Comparison of ENCODE assay signal across 18 cellular contexts in the genomic region with DNA sequence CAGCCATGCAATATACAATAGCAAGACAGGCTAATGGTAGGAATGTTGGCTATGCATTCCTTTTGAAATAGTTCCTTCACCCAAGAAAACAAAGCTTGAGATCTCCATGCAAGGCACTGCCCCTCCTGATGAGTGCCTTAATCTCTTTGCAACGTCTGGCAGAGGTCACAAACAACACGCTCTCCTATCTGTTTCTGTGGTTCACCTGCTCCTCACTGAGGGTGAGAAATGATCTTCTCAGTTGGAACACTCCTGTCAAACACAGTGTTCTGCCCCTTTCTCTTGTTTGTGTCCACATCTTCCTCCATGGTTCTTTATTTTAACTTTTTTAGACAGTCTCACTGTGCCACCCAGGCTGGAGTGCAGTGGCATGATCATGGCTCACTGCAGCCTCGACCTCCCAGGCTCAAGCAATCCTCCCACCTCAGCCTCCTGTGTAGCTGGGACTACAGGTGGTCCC. TPM values are rescaled to one million over a fixed set of nuclear protein-coding genes. Genes with fewer than 3 reads are reported as not detected.
DNase-seq lines count a peak whose midpoint lies in the region; ATAC-seq and TF ChIP-seq lines count a peak whose summit lies in the region.
"Had no signal": no experiment of that assay in that cellular context is flagged by ENCODE, and none has a peak within 500 bp of the region (broad histone marks: within the 10 kb centered on the region; RNA-seq: fewer than 3 reads in every experiment).

No MANE protein-coding gene starts in this region.

- no peak overlapping the region for H3K4me3 Mint-ChIP-seq in dendritic cell treated with granulocyte-macrophage colony-stimulating factor and Interleukin-4, amounts not matched to agents 40 ng/mL and 50 ng/mL, for 4 days
- H3K4me3 Mint-ChIP-seq in Calu3 (ENCODE audit: low read depth, unreplicated experiment), result no peak overlapping the region
- H3K4me3 Mint-ChIP-seq: activated naive CD8-positive, alpha-beta T cell treated with anti-CD3 and anti-CD28 coated beads for 36 hours; activated T-cell treated with anti-CD3 and anti-CD28 coated beads, Interleukin-2, amount 50 U/mL, for 24 hours; effector memory CD8-positive, alpha-beta T cell; natural killer cell had no signal

- no peaks in the 10 kb centered on the region for H3K27me3 ChIP-seq in heart left ventricle
- no peaks in the 10 kb centered on the region for H3K27me3 ChIP-seq in left lung
- H3K27me3 ChIP-seq in upper lobe of right lung, result no peaks in the 10 kb centered on the region
- no peaks in the 10 kb centered on the region for H3K27me3 ChIP-seq in Peyer's patch
- H3K27me3 ChIP-seq: tibial nerve had no signal

- peak overlapping the region; percentile 17 for H3K27ac Mint-ChIP-seq in dendritic cell treated with granulocyte-macrophage colony-stimulating factor and Interleukin-4, amounts not matched to agents 40 ng/mL and 50 ng/mL, for 4 days
- H3K27ac Mint-ChIP-seq in Calu3 (ENCODE audit: unreplicated experiment), result no peak overlapping the region
- H3K27ac Mint-ChIP-seq: activated naive CD8-positive, alpha-beta T cell treated with anti-CD3 and anti-CD28 coated beads for 36 hours; effector memory CD8-positive, alpha-beta T cell; natural killer cell had no signal

- TF ChIP-seq CTCF in heart left ventricle (IDR thresholded peaks at IDR 0.05), result no peak
- TF ChIP-seq CTCF in left lung (IDR thresholded peaks at IDR 0.05), result no peak
- no peak for TF ChIP-seq CTCF in upper lobe of right lung (IDR thresholded peaks at IDR 0.05)
- no peak for TF ChIP-seq CTCF in Peyer's patch (IDR thresholded peaks at IDR 0.05)
- no peak for TF ChIP-seq CTCF in Calu3 (IDR thresholded peaks at IDR 0.05; ENCODE audit: unreplicated experiment)

- H3K36me3 Mint-ChIP-seq in dendritic cell treated with granulocyte-macrophage colony-stimulating factor and Interleukin-4, amounts not matched to agents 40 ng/mL and 50 ng/mL, for 4 days (ENCODE audit: low read depth), result no peaks in the 10 kb centered on the region
- H3K36me3 Mint-ChIP-seq in Calu3 (ENCODE audit: insufficient read depth, unreplicated experiment), result no peaks in the 10 kb centered on the region
- H3K36me3 Mint-ChIP-seq: activated naive CD8-positive, alpha-beta T cell treated with anti-CD3 and anti-CD28 coated beads for 36 hours; natural killer cell had no signal

- BruUV-seq in Calu3 (replicated peaks; lab: Mats Ljungman, UMichigan), result no TSS peak

- TF ChIP-seq POLR2A in heart left ventricle (IDR thresholded peaks at IDR 0.05) (no peak), Peyer's patch (IDR thresholded peaks at IDR 0.05) (no peak)

- peaks cover 17% of the 10 kb centered on the region for H3K4me1 Mint-ChIP-seq in dendritic cell treated with granulocyte-macrophage colony-stimulating factor and Interleukin-4, amounts not matched to agents 40 ng/mL and 50 ng/mL, for 4 days (ENCODE audit: low read depth)
- H3K4me1 Mint-ChIP-seq in Calu3 (ENCODE audit: low read depth, unreplicated experiment), result peaks cover 24% of the 10 kb centered on the region
- H3K4me1 Mint-ChIP-seq: natural killer cell had no signal

- ATAC-seq in heart left ventricle, result peak in 2 of 4 donors; percentile 2 to 11
- no peak for ATAC-seq in left cardiac atrium
- no peak for ATAC-seq in left lung
- no peak for ATAC-seq in upper lobe of right lung
- ATAC-seq in HG03378 (IDR thresholded peaks at IDR 0.05; ENCODE audit: unreplicated experiment), result no peak
- ATAC-seq: A549; effector memory CD8-positive, alpha-beta T cell had no signal

- no peak overlapping the region for H3K4me3 ChIP-seq in heart left ventricle
- no peak overlapping the region for H3K4me3 ChIP-seq in left lung
- no peak overlapping the region for H3K4me3 ChIP-seq in upper lobe of right lung
- no peak overlapping the region for H3K4me3 ChIP-seq in Peyer's patch
- H3K4me3 ChIP-seq: A549, HAP-1, tibial nerve had no signal

- H3K27ac ChIP-seq in heart left ventricle (peak overlapping the region; percentile 51 to 85 (median 75)), left lung (peak overlapping the region; percentile 46 to 58), upper lobe of right lung (peak overlapping the region; percentile 65), Peyer's patch (no peak overlapping the region)
- H3K27ac ChIP-seq: A549, tibial nerve had no signal

- no peak for DNase-seq in heart left ventricle
- no peak for DNase-seq in left cardiac atrium
- DNase-seq in left lung, result no peak
- DNase-seq in upper lobe of right lung, result no peak
- DNase-seq in Peyer's patch, result no peak
- DNase-seq in Calu3, result no peak
- DNase-seq: activated naive CD8-positive, alpha-beta T cell treated with anti-CD3 and anti-CD28 coated beads for 36 hours; activated T-cell treated with anti-CD3 and anti-CD28 coated beads, Interleukin-2, amount 50 U/mL, for 24 hours; effector memory CD8-positive, alpha-beta T cell; natural killer cell; stimulated activated naive CD4-positive, alpha-beta T cell treated with Interleukin-2 at 50 U/mL for 16 hours had no signal

- no peaks in the 10 kb centered on the region for H3K27me3 Mint-ChIP-seq in dendritic cell treated with granulocyte-macrophage colony-stimulating factor and Interleukin-4, amounts not matched to agents 40 ng/mL and 50 ng/mL, for 4 days
- no peaks in the 10 kb centered on the region for H3K27me3 Mint-ChIP-seq in Calu3 (ENCODE audit: unreplicated experiment)
- H3K27me3 Mint-ChIP-seq: activated naive CD8-positive, alpha-beta T cell treated with anti-CD3 and anti-CD28 coated beads for 36 hours; activated T-cell treated with anti-CD3 and anti-CD28 coated beads, Interleukin-2, amount 50 U/mL, for 24 hours; effector memory CD8-positive, alpha-beta T cell had no signal

- CTCF ChIA-PET in Calu3 (lab: Charles Lee), result no interaction called here

- no peaks in the 10 kb centered on the region for H3K9me3 ChIP-seq in heart left ventricle
- no peaks in the 10 kb centered on the region for H3K9me3 ChIP-seq in left lung
- H3K9me3 ChIP-seq in upper lobe of right lung, result no peaks in the 10 kb centered on the region
- H3K9me3 ChIP-seq in Peyer's patch, result no peaks in the 10 kb centered on the region
- H3K9me3 ChIP-seq: A549, HAP-1, tibial nerve had no signal

- no peaks in the 10 kb centered on the region for H3K9me3 Mint-ChIP-seq in dendritic cell treated with granulocyte-macrophage colony-stimulating factor and Interleukin-4, amounts not matched to agents 40 ng/mL and 50 ng/mL, for 4 days
- H3K9me3 Mint-ChIP-seq in Calu3 (ENCODE audit: low read depth, unreplicated experiment), result no peaks in the 10 kb centered on the region
- H3K9me3 Mint-ChIP-seq: activated naive CD8-positive, alpha-beta T cell treated with anti-CD3 and anti-CD28 coated beads for 36 hours; activated T-cell treated with anti-CD3 and anti-CD28 coated beads, Interleukin-2, amount 50 U/mL, for 24 hours; effector memory CD8-positive, alpha-beta T cell; natural killer cell had no signal

- H3K36me3 ChIP-seq in heart left ventricle, result no peaks in the 10 kb centered on the region
- no peaks in the 10 kb centered on the region for H3K36me3 ChIP-seq in left lung
- no peaks in the 10 kb centered on the region for H3K36me3 ChIP-seq in upper lobe of right lung
- H3K36me3 ChIP-seq in Peyer's patch, result no peaks in the 10 kb centered on the region
- H3K36me3 ChIP-seq: HAP-1, tibial nerve had no signal

- peaks cover 0 to 26% (median 17%) of the 10 kb centered on the region in 12 donors for H3K4me1 ChIP-seq in heart left ventricle
- H3K4me1 ChIP-seq in left lung, result peaks cover 0 to 19% of the 10 kb centered on the region in 2 donors
- peaks cover 7% of the 10 kb centered on the region for H3K4me1 ChIP-seq in upper lobe of right lung
- no peaks in the 10 kb centered on the region for H3K4me1 ChIP-seq in Peyer's patch
- H3K4me1 ChIP-seq: tibial nerve had no signal

- intact Hi-C loops in heart left ventricle (cut with DNase I) (loop anchor here in 1 of 10 donors (5.0 kb wide), 1 partner anchor 43 kb away; no protein-coding TSS in a partner anchor), left cardiac atrium (cut with DNase I) (no loop called here), left lung (cut with DNase I) (no loop called here), upper lobe of right lung (cut with DNase I) (no loop called here), Calu3 (cut with micrococcal nuclease; ENCODE audit: unreplicated experiment) (no loop called here)
- intact Hi-C loops in dendritic cell treated with granulocyte-macrophage colony-stimulating factor and Interleukin-4, amounts not matched to agents 40 ng/mL and 50 ng/mL, for 4 days (cut with micrococcal nuclease), result no loop called here

- 62 to 70% (median 68%) methylated on average over 3 of the region's 3 CpGs for WGBS in heart left ventricle, 4 donors

RNA-seq across cellular contexts. Expression of gene XPR1, which starts 21.2 kb away (rescaled TPM):
- total RNA-seq in heart left ventricle (100 to 1,000 TPM in 1 of 9 donors, 10 to 100 TPM in 8; 55.4 to 163 (median 62.5) TPM), left cardiac atrium (10 to 100 TPM; 20.5 to 25.4 TPM), left lung (10 to 100 TPM; 33.3 to 34.2 TPM), upper lobe of right lung (23.5 TPM), Peyer's patch (10 to 100 TPM; 29.7 to 59.7 (median 53.9) TPM), Calu3 (2022) (33.7 and 44.5 TPM in 2 replicates)
- polyA plus RNA-seq in heart left ventricle, result 10 to 100 TPM; 18.6 to 50.4 TPM

RNA-seq across cellular contexts. Expression of gene OVAAL, which starts 51.8 kb away (rescaled TPM):
- total RNA-seq in heart left ventricle, result 10 to 100 TPM in 1 of 9 donors, 1 to 10 TPM in 8; 1.5 to 13.9 (median 2.4) TPM
- polyA plus RNA-seq in heart left ventricle, result 10 to 100 TPM in 1 of 2 donors, 1 to 10 TPM in 1; 2.8 to 13.8 TPM
- total RNA-seq in left cardiac atrium, result under 1 TPM; 0.44 to 0.53 TPM
- not detected for total RNA-seq in left lung
- not detected for total RNA-seq in upper lobe of right lung
- total RNA-seq in Peyer's patch, result not detected
- total RNA-seq in Calu3 (2022), result not detected in 2 replicates
- total RNA-seq: activated naive CD8-positive, alpha-beta T cell treated with anti-CD3 and anti-CD28 coated beads for 36 hours; bronchial epithelial cell; fibroblast of villous mesenchyme; natural killer cell; tibial nerve had no signal

Comparison
In these comparisons a context has a peak if more than half of its experiments do, and no peak if none do; other contexts are left out.
1. H3K27ac ChIP-seq: peak in heart left ventricle (12 of 12), left lung (2 of 2) and upper lobe of right lung (single experiment); none in Peyer's patch (0 of 4).